In genomic region chr4:107391009-107391629, GRCh38 we compare ENCODE assay signal across 35 cellular contexts.
"Had no signal": no experiment of that assay in that cellular context is flagged by ENCODE, and none has a peak within 500 bp of the region (broad histone marks: within the 10 kb centered on the region; RNA-seq: fewer than 3 reads in every experiment).

No MANE protein-coding gene starts in this region.

- H3K9me3 ChIP-seq: MG63 had no signal

- H3K27ac ChIP-seq: KMS-11 had no signal

- H3K36me3 ChIP-seq: MG63 had no signal

- H3K9ac ChIP-seq: KMS-11 had no signal

- H3K27me3 ChIP-seq: MG63 had no signal

- H3K4me3 ChIP-seq: MG63 had no signal

- DNase-seq: Karpas-422, Kasumi-1, MG63, MM.1S, MV-4-11, NCI-H1048, NCI-H1092, NCI-H1092 treated with DMSO at 0.1 percent for 48 hours, NCI-H1105, NCI-H1105 treated with DMSO at 0.1 percent for 48 hours, NCI-H1417, NCI-H1417 treated with DMSO at 0.1 percent for 48 hours, NCI-H1436, NCI-H1436 treated with DMSO at 0.1 percent for 48 hours, NCI-H146, NCI-H1694, NCI-H1694 treated with DMSO at 0.1 percent for 48 hours, NCI-H187, NCI-H187 treated with DMSO at 0.1 percent for 48 hours, NCI-H1930, NCI-H2029, NCI-H2029 treated with DMSO at 0.1 percent for 48 hours, NCI-H2081, NCI-H2081 treated with DMSO at 0.1 percent for 48 hours, NCI-H2107, NCI-H2171, NCI-H2171 treated with DMSO at 0.1 percent for 48 hours, NCI-H2227 treated with DMSO at 0.1 percent for 48 hours, NCI-H226, NCI-H345, NCI-H446, NCI-H446 treated with DMSO at 0.1 percent for 48 hours, NCI-H510A, NCI-H510A treated with DMSO at 0.1 percent for 48 hours had no signal
